In genomic region chr1:151371744-151372410, GRCh38 we compare ENCODE assay signal across 8 cellular contexts. TPM values are rescaled to one million over a fixed set of nuclear protein-coding genes. Genes with fewer than 3 reads are reported as not detected.
DNase-seq lines count a peak whose midpoint lies in the region; ATAC-seq and TF ChIP-seq lines count a peak whose summit lies in the region.

No MANE protein-coding gene starts in this region.

- peak overlapping the region; percentile 76 to 82 for H3K4me3 ChIP-seq in duodenal mucosa (ENCODE audit: low read depth in 1 of 2, low read length in 2 of 2)

- H3K4me1 Mint-ChIP-seq in mesothelial cell of epicardium: peaks cover 33% of the 10 kb centered on the region
- peaks cover 2% of the 10 kb centered on the region for H3K4me1 Mint-ChIP-seq in activated naive CD8-positive, alpha-beta T cell treated with anti-CD3 and anti-CD28 coated beads for 36 hours

- peaks cover 4% of the 10 kb centered on the region for H3K36me3 Mint-ChIP-seq in mesothelial cell of epicardium
- no peaks in the 10 kb centered on the region for H3K36me3 Mint-ChIP-seq in activated naive CD8-positive, alpha-beta T cell treated with anti-CD3 and anti-CD28 coated beads for 36 hours

- peaks cover 39 to 53% of the 10 kb centered on the region in 2 donors for H3K4me1 ChIP-seq in duodenal mucosa (ENCODE audit: control insufficient read depth in 1 of 2, insufficient read depth in 2 of 2, low read length in 2 of 2)

- peak overlapping the region; percentile 74 for H3K4me3 Mint-ChIP-seq in mesothelial cell of epicardium
- H3K4me3 Mint-ChIP-seq in activated naive CD8-positive, alpha-beta T cell treated with anti-CD3 and anti-CD28 coated beads for 36 hours: no peak overlapping the region

- H3K9me3 ChIP-seq in duodenal mucosa (ENCODE audit: control insufficient read depth in 1 of 2, low read length in 2 of 2): no peaks in the 10 kb centered on the region

- DNase-seq in COR-L47 (lab: John Stamatoyannopoulos, UW) (peak; percentile 70), NCI-H2227 (lab: John Stamatoyannopoulos, UW; ENCODE audit: unreplicated experiment) (peak; percentile 88), mesothelial cell of epicardium (ENCODE audit: low spot score in 2 of 2, unreplicated experiment in 2 of 2) (no peak), dedifferentiated amniotic fluid mesenchymal stem cell (ENCODE audit: extremely low spot score) (no peak)
- no peak for DNase-seq in activated naive CD8-positive, alpha-beta T cell treated with anti-CD3 and anti-CD28 coated beads for 36 hours
- DNase-seq in stimulated activated CD8-positive, alpha-beta memory T cell treated with anti-CD3 and anti-CD28 coated beads, Interleukin-4, amount 100 ng/mL, for 48 hours: no peak

- no peaks in the 10 kb centered on the region for H3K27me3 Mint-ChIP-seq in mesothelial cell of epicardium (ENCODE audit: low read depth)
- H3K27me3 Mint-ChIP-seq in activated naive CD8-positive, alpha-beta T cell treated with anti-CD3 and anti-CD28 coated beads for 36 hours: no peaks in the 10 kb centered on the region

- H3K9me3 Mint-ChIP-seq in mesothelial cell of epicardium: no peaks in the 10 kb centered on the region
- no peaks in the 10 kb centered on the region for H3K9me3 Mint-ChIP-seq in activated naive CD8-positive, alpha-beta T cell treated with anti-CD3 and anti-CD28 coated beads for 36 hours

- H3K27ac ChIP-seq in duodenal mucosa (ENCODE audit: low read depth, low read length): peak overlapping the region; percentile 79

- TF ChIP-seq CTCF in mesothelial cell of epicardium (IDR thresholded peaks at IDR 0.05; ENCODE audit: unreplicated experiment): no peak

- H3K36me3 ChIP-seq in duodenal mucosa (ENCODE audit: control insufficient read depth in 1 of 2, insufficient read depth in 2 of 2, low read length in 2 of 2): peaks cover 10 to 20% of the 10 kb centered on the region in 2 donors

- peak overlapping the region; percentile 82 for H3K27ac Mint-ChIP-seq in mesothelial cell of epicardium
- H3K27ac Mint-ChIP-seq in activated naive CD8-positive, alpha-beta T cell treated with anti-CD3 and anti-CD28 coated beads for 36 hours: no peak overlapping the region

- no peak for ATAC-seq in GM19463 (IDR thresholded peaks at IDR 0.05; ENCODE audit: unreplicated experiment)

- no peaks in the 10 kb centered on the region for H3K27me3 ChIP-seq in duodenal mucosa (ENCODE audit: control insufficient read depth in 1 of 2, insufficient read depth in 2 of 2, low read length in 2 of 2)

- H3K9ac ChIP-seq in duodenal mucosa (ENCODE audit: low read depth in 1 of 2, low read length in 2 of 2): peak overlapping the region; percentile 68 to 70

RNA-seq across cellular contexts. Expression of gene SELENBP1, which starts 0.6 kb away (rescaled TPM):
- 51.1 to 58.5 TPM (median 53.3 TPM) in 3 replicates for total RNA-seq in mesothelial cell of epicardium
- not detected for total RNA-seq in activated naive CD8-positive, alpha-beta T cell treated with anti-CD3 and anti-CD28 coated beads for 36 hours

RNA-seq across cellular contexts. Expression of gene RFX5, which starts 24.8 kb away (rescaled TPM):
- 82.8 to 89.5 TPM (median 88.2 TPM) in 3 replicates for total RNA-seq in mesothelial cell of epicardium
- total RNA-seq in activated naive CD8-positive, alpha-beta T cell treated with anti-CD3 and anti-CD28 coated beads for 36 hours: 10 to 100 TPM; 55.2 to 58.6 TPM

RNA-seq across cellular contexts. Expression of gene PSMB4, which starts 27.5 kb away (rescaled TPM):
- total RNA-seq in mesothelial cell of epicardium: 202 to 207 TPM (median 202 TPM) in 3 replicates
- 100 to 1,000 TPM; 413 to 425 TPM for total RNA-seq in activated naive CD8-positive, alpha-beta T cell treated with anti-CD3 and anti-CD28 coated beads for 36 hours

RNA-seq across cellular contexts. Expression of gene PI4KB, which starts 44.7 kb away (rescaled TPM):
- total RNA-seq in mesothelial cell of epicardium: 67.2 to 77.6 TPM (median 73.7 TPM) in 3 replicates
- 10 to 100 TPM; 46.4 to 49.4 TPM for total RNA-seq in activated naive CD8-positive, alpha-beta T cell treated with anti-CD3 and anti-CD28 coated beads for 36 hours

Comparison
In these comparisons a context has a peak if more than half of its experiments do, and no peak if none do; other contexts are left out.
1. DNase-seq: peak in COR-L47 (single experiment) and NCI-H2227 (single experiment); none in mesothelial cell of epicardium (0 of 2), activated naive CD8-positive, alpha-beta T cell treated with anti-CD3 and anti-CD28 coated beads for 36 hours (single experiment), dedifferentiated amniotic fluid mesenchymal stem cell (single experiment) and stimulated activated CD8-positive, alpha-beta memory T cell treated with anti-CD3 and anti-CD28 coated beads, Interleukin-4, amount 100 ng/mL, for 48 hours (single experiment).
2. RNA of gene SELENBP1, which starts 0.6 kb away (total RNA-seq): 51.1 to 58.5 TPM in mesothelial cell of epicardium; not detected in activated naive CD8-positive, alpha-beta T cell treated with anti-CD3 and anti-CD28 coated beads for 36 hours; every median in the first group is over 10 times any median in the second.